ENCODE assay signal across 21 cellular contexts in the genomic region with DNA sequence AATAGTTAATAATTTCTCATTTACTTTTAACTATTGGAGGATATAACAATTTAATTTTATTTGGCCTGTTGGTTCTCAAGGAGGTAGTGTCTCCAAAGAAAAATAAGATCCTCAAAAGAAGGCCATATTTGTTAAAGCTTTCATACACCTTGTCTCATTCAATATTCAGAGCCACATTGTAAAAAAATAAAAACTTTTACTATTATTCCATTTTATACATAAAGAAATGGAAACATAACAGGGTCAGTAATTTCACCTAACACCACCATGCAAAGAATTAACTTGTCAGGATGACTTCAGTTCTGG.
"Had no signal": no experiment of that assay in that cellular context is flagged by ENCODE, and none has a peak within 500 bp of the region (broad histone marks: within the 10 kb centered on the region; RNA-seq: fewer than 3 reads in every experiment).

No MANE protein-coding gene starts in this region.

- H3K36me3 ChIP-seq: adrenal gland, breast epithelium, esophagus squamous epithelium, spleen, thoracic aorta, upper lobe of right lung had no signal

- H3K9me3 ChIP-seq: adrenal gland, breast epithelium, esophagus squamous epithelium, mucosa of descending colon, spleen, thoracic aorta, upper lobe of right lung had no signal

- H3K27ac ChIP-seq: adrenal gland, breast epithelium, esophagus squamous epithelium, spleen, thoracic aorta, upper lobe of right lung had no signal

- ATAC-seq: activated CD4-positive, CD25-positive, alpha-beta regulatory T cell treated with anti-CD3 and anti-CD28 coated beads, Interleukin-2, amount 50 U/mL, for 24 hours; left ventricle myocardium superior; mucosa of descending colon had no signal

- H3K4me3 Mint-ChIP-seq: activated CD4-positive, alpha-beta T cell treated with anti-CD3 and anti-CD28 coated beads, Interleukin-2, amount 10 ng/mL, durations not matched to agents 7 days and 5 days; dendritic cell treated with granulocyte-macrophage colony-stimulating factor and Interleukin-4, amounts not matched to agents 40 ng/mL and 50 ng/mL, for 4 days; naive B cell; stimulated activated naive B cell treated with anti-CD40 and anti-IgM and Interleukin-4, amounts not matched to agents 10 μg/mL and 1 μg/mL and 100 μg/mL, for 72 hours had no signal

- FAIRE-seq: astrocyte had no signal

- H3K27me3 ChIP-seq: adrenal gland, breast epithelium, spleen, upper lobe of right lung had no signal

- DNase-seq: activated CD4-positive, alpha-beta T cell treated with anti-CD3 and anti-CD28 coated beads, Interleukin-2, amount 10 ng/mL, durations not matched to agents 7 days and 5 days; activated CD8-positive, alpha-beta memory T cell treated with anti-CD3 and anti-CD28 coated beads for 24 hours; activated CD8-positive, alpha-beta memory T cell treated with anti-CD3 and anti-CD28 coated beads, Interleukin-2, amount 50 U/mL, for 48 hours; activated gamma-delta T cell treated with Interleukin-2 at 50 U/mL for 16 hours; adrenal gland; effector CD8-positive, alpha-beta T cell; esophagus squamous epithelium; left ventricle myocardium superior; mucosa of descending colon; nucleus accumbens; posterior cingulate gyrus; spleen; stimulated activated naive B cell treated with anti-CD40 and anti-IgM and Interleukin-4, amounts not matched to agents 10 μg/mL and 1 μg/mL and 100 μg/mL, for 72 hours; upper lobe of right lung had no signal

- H3K9me3 Mint-ChIP-seq: activated CD4-positive, alpha-beta T cell treated with anti-CD3 and anti-CD28 coated beads, Interleukin-2, amount 10 ng/mL, durations not matched to agents 7 days and 5 days; activated naive CD4-positive, alpha-beta T cell treated with anti-CD3 and anti-CD28 coated beads, Interleukin-2, amount 50 U/mL, for 72 hours; dendritic cell treated with granulocyte-macrophage colony-stimulating factor and Interleukin-4, amounts not matched to agents 40 ng/mL and 50 ng/mL, for 4 days; naive B cell; stimulated activated naive B cell treated with anti-CD40 and anti-IgM and Interleukin-4, amounts not matched to agents 10 μg/mL and 1 μg/mL and 100 μg/mL, for 72 hours had no signal

- H3K36me3 Mint-ChIP-seq: activated naive CD4-positive, alpha-beta T cell treated with anti-CD3 and anti-CD28 coated beads, Interleukin-2, amount 50 U/mL, for 72 hours; naive B cell; stimulated activated naive B cell treated with anti-CD40 and anti-IgM and Interleukin-4, amounts not matched to agents 10 μg/mL and 1 μg/mL and 100 μg/mL, for 72 hours had no signal

- H3K4me1 ChIP-seq: breast epithelium, upper lobe of right lung had no signal

- H3K4me1 Mint-ChIP-seq: naive B cell; stimulated activated naive B cell treated with anti-CD40 and anti-IgM and Interleukin-4, amounts not matched to agents 10 μg/mL and 1 μg/mL and 100 μg/mL, for 72 hours had no signal

- H3K4me3 ChIP-seq: adrenal gland, breast epithelium, esophagus squamous epithelium, mucosa of descending colon, spleen, thoracic aorta, upper lobe of right lung had no signal

- H3K27ac Mint-ChIP-seq: activated CD4-positive, alpha-beta T cell treated with anti-CD3 and anti-CD28 coated beads, Interleukin-2, amount 10 ng/mL, durations not matched to agents 7 days and 5 days; activated naive CD4-positive, alpha-beta T cell treated with anti-CD3 and anti-CD28 coated beads, Interleukin-2, amount 50 U/mL, for 72 hours; dendritic cell treated with granulocyte-macrophage colony-stimulating factor and Interleukin-4, amounts not matched to agents 40 ng/mL and 50 ng/mL, for 4 days; naive B cell; stimulated activated naive B cell treated with anti-CD40 and anti-IgM and Interleukin-4, amounts not matched to agents 10 μg/mL and 1 μg/mL and 100 μg/mL, for 72 hours had no signal
